2 cellular contexts compared by ENCODE assay signal in genomic region chr9:135982499-135983264, GRCh38.
TF ChIP-seq lines count a peak whose summit lies in the region.

No MANE protein-coding gene starts in this region.

TF ChIP-seq in GM23338, 12 proteins besides CTCF, POLR2A, EP300 and RAD21:
- TF ChIP-seq EZH2 (IDR thresholded peaks at IDR 0.05; ENCODE audit: low read depth, unreplicated experiment) (no peak), ZNF462 (CRISPR knock-in tag; IDR thresholded peaks at IDR 0.05) (no peak), ZNF331 (CRISPR knock-in tag; IDR thresholded peaks at IDR 0.05; ENCODE audit: low read depth) (no peak), REST (IDR thresholded peaks at IDR 0.05; ENCODE audit: unreplicated experiment) (no peak), CREB1 (CRISPR knock-in tag; IDR thresholded peaks at IDR 0.05; ENCODE audit: low read depth) (no peak)

TF ChIP-seq in H1, 55 proteins besides CTCF, POLR2A, EP300 and RAD21:
- TF ChIP-seq HDAC2 (IDR thresholded peaks at IDR 0.05; ENCODE audit: borderline replicate concordance in 1 of 2, low read depth in 2 of 2, low read length in 2 of 2) = no peak
- TF ChIP-seq EGR1 (IDR thresholded peaks at IDR 0.05; ENCODE audit: borderline replicate concordance, low read depth, low read length) = no peak
